1 cellular context compared by ENCODE assay signal in the genomic region with DNA sequence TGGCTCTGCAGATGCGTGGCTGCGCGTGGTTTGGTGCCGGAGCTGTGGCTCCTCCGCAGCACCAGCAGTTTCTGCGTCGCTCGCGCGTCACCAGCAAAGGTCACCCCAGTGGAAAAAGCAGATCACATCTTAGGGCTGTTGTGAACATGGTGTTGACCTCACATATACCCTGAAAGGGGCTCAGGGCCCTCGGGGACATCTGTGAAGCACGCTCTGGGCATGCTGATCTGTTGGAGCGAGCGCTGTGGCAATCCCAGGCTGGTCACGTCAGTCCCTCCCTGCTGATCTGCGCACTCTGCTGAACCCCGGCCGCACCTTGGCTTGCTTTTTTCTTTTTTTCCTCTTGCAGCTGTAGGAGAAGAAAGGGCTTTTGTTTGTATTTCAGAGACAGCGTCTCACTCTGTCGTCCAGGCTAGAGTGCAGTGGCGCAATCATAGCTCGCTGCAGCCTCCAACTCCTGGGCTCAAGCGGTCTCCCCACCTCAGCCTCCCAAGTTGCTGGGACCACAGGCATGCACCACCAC.
A peak's percentile ranks its signal among the peaks of the same experiment; 100 is the strongest.
TF ChIP-seq lines count a peak whose summit lies in the region.

No MANE protein-coding gene starts in this region.

TF ChIP-seq in HepG2, 621 proteins besides CTCF, POLR2A, EP300 and RAD21 (continued from another document and continues in another):
- TF ChIP-seq, protein P1, sequence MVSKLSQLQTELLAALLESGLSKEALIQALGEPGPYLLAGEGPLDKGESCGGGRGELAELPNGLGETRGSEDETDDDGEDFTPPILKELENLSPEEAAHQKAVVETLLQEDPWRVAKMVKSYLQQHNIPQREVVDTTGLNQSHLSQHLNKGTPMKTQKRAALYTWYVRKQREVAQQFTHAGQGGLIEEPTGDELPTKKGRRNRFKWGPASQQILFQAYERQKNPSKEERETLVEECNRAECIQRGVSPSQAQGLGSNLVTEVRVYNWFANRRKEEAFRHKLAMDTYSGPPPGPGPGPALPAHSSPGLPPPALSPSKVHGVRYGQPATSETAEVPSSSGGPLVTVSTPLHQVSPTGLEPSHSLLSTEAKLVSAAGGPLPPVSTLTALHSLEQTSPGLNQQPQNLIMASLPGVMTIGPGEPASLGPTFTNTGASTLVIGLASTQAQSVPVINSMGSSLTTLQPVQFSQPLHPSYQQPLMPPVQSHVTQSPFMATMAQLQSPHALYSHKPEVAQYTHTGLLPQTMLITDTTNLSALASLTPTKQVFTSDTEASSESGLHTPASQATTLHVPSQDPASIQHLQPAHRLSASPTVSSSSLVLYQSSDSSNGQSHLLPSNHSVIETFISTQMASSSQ (IDR thresholded peaks at IDR 0.05; ENCODE audit: low read depth) = no peak
- TF ChIP-seq, protein P1 (CRISPR knock-in tag; IDR thresholded peaks at IDR 0.05; ENCODE audit: borderline replicate concordance) = peak; percentile 70; the same call in 1 of the 2 replicates
- TF ChIP-seq ZNF331 (CRISPR knock-in tag; IDR thresholded peaks at IDR 0.05) (peak; percentile 39; the same call in 1 of the 2 replicates), RORA (CRISPR knock-in tag; IDR thresholded peaks at IDR 0.05) (no peak), PAWR (CRISPR knock-in tag; IDR thresholded peaks at IDR 0.05; ENCODE audit: borderline replicate concordance) (no peak), TARDBP (CRISPR knock-in tag; IDR thresholded peaks at IDR 0.05) (peak; percentile 50), ZNF296 (CRISPR knock-in tag; conservative IDR thresholded peaks at IDR 0.05) (no peak), ZNF17 (CRISPR knock-in tag; IDR thresholded peaks at IDR 0.05) (no peak), HOXD1 (CRISPR knock-in tag; IDR thresholded peaks at IDR 0.05) (no peak), TMF1 (CRISPR knock-in tag; IDR thresholded peaks at IDR 0.05; ENCODE audit: low read depth) (no peak), ZNF781 (CRISPR knock-in tag; IDR thresholded peaks at IDR 0.05; ENCODE audit: borderline replicate concordance, not compliant biosample characterization) (no peak), GATA4 (IDR thresholded peaks at IDR 0.05; ENCODE audit: borderline replicate concordance, low read depth) (no peak), JUNB (CRISPR knock-in tag; IDR thresholded peaks at IDR 0.05; ENCODE audit: borderline replicate concordance) (no peak), NFIB (CRISPR knock-in tag; IDR thresholded peaks at IDR 0.05; ENCODE audit: borderline replicate concordance) (no peak), ZNF225 (CRISPR knock-in tag; IDR thresholded peaks at IDR 0.05) (no peak), XRCC5 (optimal IDR thresholded peaks at IDR 0.05; ENCODE audit: low read length) (peak; percentile 84), MTF1 (CRISPR knock-in tag; IDR thresholded peaks at IDR 0.05) (no peak), ZNF253 (CRISPR knock-in tag; IDR thresholded peaks at IDR 0.05; ENCODE audit: borderline replicate concordance) (peak; percentile 60; the same call in 1 of the 2 replicates), ZFP41 (CRISPR knock-in tag; IDR thresholded peaks at IDR 0.05; ENCODE audit: borderline replicate concordance) (no peak), ZNF788 (CRISPR knock-in tag; IDR thresholded peaks at IDR 0.05; ENCODE audit: borderline replicate concordance) (no peak), ZFP36L2 (CRISPR knock-in tag; IDR thresholded peaks at IDR 0.05) (no peak), JARID2 (CRISPR knock-in tag; IDR thresholded peaks at IDR 0.05; ENCODE audit: insufficient replicate concordance) (no peak), KLF16 (CRISPR knock-in tag; IDR thresholded peaks at IDR 0.05) (peak in 1 of 2 experiments; percentile 37; a peak in 1 of 4 replicates), FOXA3 (CRISPR knock-in tag; IDR thresholded peaks at IDR 0.05) (peak; percentile 64), ZNF674 (CRISPR knock-in tag; IDR thresholded peaks at IDR 0.05; ENCODE audit: low read depth) (no peak), CHD2 (IDR thresholded peaks at IDR 0.05; ENCODE audit: low read depth, low read length) (no peak), MZF1 (CRISPR knock-in tag; IDR thresholded peaks at IDR 0.05; ENCODE audit: borderline replicate concordance) (no peak), ATM (IDR thresholded peaks at IDR 0.05; ENCODE audit: borderline replicate concordance) (no peak), ZZZ3 (CRISPR knock-in tag; IDR thresholded peaks at IDR 0.05; ENCODE audit: borderline replicate concordance) (no peak), NAIF1 (CRISPR knock-in tag; IDR thresholded peaks at IDR 0.05; ENCODE audit: borderline replicate concordance) (peak; percentile 50; the same call in 1 of the 2 replicates), RELA (CRISPR knock-in tag; IDR thresholded peaks at IDR 0.05) (no peak)
- TF ChIP-seq, protein P2, sequence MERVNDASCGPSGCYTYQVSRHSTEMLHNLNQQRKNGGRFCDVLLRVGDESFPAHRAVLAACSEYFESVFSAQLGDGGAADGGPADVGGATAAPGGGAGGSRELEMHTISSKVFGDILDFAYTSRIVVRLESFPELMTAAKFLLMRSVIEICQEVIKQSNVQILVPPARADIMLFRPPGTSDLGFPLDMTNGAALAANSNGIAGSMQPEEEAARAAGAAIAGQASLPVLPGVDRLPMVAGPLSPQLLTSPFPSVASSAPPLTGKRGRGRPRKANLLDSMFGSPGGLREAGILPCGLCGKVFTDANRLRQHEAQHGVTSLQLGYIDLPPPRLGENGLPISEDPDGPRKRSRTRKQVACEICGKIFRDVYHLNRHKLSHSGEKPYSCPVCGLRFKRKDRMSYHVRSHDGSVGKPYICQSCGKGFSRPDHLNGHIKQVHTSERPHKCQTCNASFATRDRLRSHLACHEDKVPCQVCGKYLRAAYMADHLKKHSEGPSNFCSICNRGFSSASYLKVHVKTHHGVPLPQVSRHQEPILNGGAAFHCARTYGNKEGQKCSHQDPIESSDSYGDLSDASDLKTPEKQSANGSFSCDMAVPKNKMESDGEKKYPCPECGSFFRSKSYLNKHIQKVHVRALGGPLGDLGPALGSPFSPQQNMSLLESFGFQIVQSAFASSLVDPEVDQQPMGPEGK (CRISPR knock-in tag; IDR thresholded peaks at IDR 0.05) = peak; percentile 65
- TF ChIP-seq, protein P3, sequence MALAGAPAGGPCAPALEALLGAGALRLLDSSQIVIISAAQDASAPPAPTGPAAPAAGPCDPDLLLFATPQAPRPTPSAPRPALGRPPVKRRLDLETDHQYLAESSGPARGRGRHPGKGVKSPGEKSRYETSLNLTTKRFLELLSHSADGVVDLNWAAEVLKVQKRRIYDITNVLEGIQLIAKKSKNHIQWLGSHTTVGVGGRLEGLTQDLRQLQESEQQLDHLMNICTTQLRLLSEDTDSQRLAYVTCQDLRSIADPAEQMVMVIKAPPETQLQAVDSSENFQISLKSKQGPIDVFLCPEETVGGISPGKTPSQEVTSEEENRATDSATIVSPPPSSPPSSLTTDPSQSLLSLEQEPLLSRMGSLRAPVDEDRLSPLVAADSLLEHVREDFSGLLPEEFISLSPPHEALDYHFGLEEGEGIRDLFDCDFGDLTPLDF (CRISPR knock-in tag; IDR thresholded peaks at IDR 0.05) = no peak
- TF ChIP-seq, protein P4, sequence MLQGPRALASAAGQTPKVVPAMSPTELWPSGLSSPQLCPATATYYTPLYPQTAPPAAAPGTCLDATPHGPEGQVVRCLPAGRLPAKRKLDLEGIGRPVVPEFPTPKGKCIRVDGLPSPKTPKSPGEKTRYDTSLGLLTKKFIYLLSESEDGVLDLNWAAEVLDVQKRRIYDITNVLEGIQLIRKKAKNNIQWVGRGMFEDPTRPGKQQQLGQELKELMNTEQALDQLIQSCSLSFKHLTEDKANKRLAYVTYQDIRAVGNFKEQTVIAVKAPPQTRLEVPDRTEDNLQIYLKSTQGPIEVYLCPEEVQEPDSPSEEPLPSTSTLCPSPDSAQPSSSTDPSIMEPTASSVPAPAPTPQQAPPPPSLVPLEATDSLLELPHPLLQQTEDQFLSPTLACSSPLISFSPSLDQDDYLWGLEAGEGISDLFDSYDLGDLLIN (CRISPR knock-in tag; IDR thresholded peaks at IDR 0.05; ENCODE audit: borderline replicate concordance) = no peak
- TF ChIP-seq, protein P5, sequence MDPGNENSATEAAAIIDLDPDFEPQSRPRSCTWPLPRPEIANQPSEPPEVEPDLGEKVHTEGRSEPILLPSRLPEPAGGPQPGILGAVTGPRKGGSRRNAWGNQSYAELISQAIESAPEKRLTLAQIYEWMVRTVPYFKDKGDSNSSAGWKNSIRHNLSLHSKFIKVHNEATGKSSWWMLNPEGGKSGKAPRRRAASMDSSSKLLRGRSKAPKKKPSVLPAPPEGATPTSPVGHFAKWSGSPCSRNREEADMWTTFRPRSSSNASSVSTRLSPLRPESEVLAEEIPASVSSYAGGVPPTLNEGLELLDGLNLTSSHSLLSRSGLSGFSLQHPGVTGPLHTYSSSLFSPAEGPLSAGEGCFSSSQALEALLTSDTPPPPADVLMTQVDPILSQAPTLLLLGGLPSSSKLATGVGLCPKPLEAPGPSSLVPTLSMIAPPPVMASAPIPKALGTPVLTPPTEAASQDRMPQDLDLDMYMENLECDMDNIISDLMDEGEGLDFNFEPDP (CRISPR knock-in tag; conservative IDR thresholded peaks at IDR 0.05) = no peak
- TF ChIP-seq, protein P6, sequence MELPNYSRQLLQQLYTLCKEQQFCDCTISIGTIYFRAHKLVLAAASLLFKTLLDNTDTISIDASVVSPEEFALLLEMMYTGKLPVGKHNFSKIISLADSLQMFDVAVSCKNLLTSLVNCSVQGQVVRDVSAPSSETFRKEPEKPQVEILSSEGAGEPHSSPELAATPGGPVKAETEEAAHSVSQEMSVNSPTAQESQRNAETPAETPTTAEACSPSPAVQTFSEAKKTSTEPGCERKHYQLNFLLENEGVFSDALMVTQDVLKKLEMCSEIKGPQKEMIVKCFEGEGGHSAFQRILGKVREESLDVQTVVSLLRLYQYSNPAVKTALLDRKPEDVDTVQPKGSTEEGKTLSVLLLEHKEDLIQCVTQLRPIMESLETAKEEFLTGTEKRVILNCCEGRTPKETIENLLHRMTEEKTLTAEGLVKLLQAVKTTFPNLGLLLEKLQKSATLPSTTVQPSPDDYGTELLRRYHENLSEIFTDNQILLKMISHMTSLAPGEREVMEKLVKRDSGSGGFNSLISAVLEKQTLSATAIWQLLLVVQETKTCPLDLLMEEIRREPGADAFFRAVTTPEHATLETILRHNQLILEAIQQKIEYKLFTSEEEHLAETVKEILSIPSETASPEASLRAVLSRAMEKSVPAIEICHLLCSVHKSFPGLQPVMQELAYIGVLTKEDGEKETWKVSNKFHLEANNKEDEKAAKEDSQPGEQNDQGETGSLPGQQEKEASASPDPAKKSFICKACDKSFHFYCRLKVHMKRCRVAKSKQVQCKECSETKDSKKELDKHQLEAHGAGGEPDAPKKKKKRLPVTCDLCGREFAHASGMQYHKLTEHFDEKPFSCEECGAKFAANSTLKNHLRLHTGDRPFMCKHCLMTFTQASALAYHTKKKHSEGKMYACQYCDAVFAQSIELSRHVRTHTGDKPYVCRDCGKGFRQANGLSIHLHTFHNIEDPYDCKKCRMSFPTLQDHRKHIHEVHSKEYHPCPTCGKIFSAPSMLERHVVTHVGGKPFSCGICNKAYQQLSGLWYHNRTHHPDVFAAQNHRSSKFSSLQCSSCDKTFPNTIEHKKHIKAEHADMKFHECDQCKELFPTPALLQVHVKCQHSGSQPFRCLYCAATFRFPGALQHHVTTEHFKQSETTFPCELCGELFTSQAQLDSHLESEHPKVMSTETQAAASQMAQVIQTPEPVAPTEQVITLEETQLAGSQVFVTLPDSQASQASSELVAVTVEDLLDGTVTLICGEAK (IDR thresholded peaks at IDR 0.05) = no peak
- TF ChIP-seq, protein P6 (CRISPR knock-in tag; IDR thresholded peaks at IDR 0.05) = no peak
- TF ChIP-seq, protein P7, sequence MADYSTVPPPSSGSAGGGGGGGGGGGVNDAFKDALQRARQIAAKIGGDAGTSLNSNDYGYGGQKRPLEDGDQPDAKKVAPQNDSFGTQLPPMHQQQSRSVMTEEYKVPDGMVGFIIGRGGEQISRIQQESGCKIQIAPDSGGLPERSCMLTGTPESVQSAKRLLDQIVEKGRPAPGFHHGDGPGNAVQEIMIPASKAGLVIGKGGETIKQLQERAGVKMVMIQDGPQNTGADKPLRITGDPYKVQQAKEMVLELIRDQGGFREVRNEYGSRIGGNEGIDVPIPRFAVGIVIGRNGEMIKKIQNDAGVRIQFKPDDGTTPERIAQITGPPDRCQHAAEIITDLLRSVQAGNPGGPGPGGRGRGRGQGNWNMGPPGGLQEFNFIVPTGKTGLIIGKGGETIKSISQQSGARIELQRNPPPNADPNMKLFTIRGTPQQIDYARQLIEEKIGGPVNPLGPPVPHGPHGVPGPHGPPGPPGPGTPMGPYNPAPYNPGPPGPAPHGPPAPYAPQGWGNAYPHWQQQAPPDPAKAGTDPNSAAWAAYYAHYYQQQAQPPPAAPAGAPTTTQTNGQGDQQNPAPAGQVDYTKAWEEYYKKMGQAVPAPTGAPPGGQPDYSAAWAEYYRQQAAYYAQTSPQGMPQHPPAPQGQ (CRISPR knock-in tag; IDR thresholded peaks at IDR 0.05; ENCODE audit: borderline replicate concordance) = 0 out of 2 replicates have a peak, but pooled peaks have one; percentile 72
